Comparison of ENCODE assay signal across 16 cellular contexts in the genomic region with DNA sequence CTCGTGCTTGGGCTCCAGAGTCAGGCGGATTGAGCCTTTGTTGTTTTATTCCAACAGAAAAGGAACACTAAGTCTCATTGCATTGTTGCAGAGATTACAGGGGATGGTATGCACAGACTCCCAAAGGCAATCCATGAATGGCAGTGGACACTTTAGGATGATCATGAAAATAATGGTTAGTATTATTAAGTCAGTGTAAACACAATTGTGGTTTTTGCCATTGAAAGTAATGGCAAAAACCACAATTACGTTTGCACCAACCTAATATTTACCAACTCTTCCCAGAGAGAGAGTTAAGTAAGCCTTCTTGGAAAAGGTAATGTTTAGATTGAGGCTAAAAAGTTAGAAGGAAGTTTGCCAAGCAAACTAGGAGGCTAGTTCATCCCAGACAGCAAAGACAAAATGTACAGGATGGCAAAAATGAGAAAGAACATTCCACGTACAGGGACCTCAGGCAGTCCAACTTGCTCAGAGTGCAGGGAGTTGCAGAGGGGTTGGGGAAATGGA.
DNase-seq lines count a peak whose midpoint lies in the region; ATAC-seq and TF ChIP-seq lines count a peak whose summit lies in the region.
"Had no signal": no experiment of that assay in that cellular context is flagged by ENCODE, and none has a peak within 500 bp of the region (broad histone marks: within the 10 kb centered on the region; RNA-seq: fewer than 3 reads in every experiment).

No MANE protein-coding gene starts in this region.

- peak overlapping the region; percentile 49 for H3K27ac ChIP-seq in mesodermal cell (ENCODE audit: low read depth, low read length, severe bottlenecking)
- H3K27ac ChIP-seq: RWPE1, SJCRH30 had no signal

- DNase-seq in H4 (ENCODE audit: low spot score) (peak; percentile 95), NCI-H69 (lab: John Stamatoyannopoulos, UW) (peak; percentile 36), fibroblast of mammary gland (ENCODE audit: low read depth) (peak; percentile 26)
- DNase-seq: Karpas-422, NCI-H1105 treated with DMSO at 0.1 percent for 48 hours, NCI-H1694 treated with DMSO at 0.1 percent for 48 hours, NCI-H226, NCI-H774, SJCRH30, SW 1271 had no signal

- no peak for TF ChIP-seq CTCF in fibroblast of mammary gland (conservative IDR thresholded peaks at IDR 0.05; ENCODE audit: control insufficient read depth, insufficient read depth, low read depth, low read length)

- no peaks in the 10 kb centered on the region for H3K9me3 ChIP-seq in mesodermal cell (ENCODE audit: control insufficient read depth, low read length)
- H3K9me3 ChIP-seq: SJCRH30 had no signal

- ATAC-seq in GM21825 (IDR thresholded peaks at IDR 0.05; ENCODE audit: unreplicated experiment) (no peak), HG03457 (IDR thresholded peaks at IDR 0.05; ENCODE audit: unreplicated experiment) (no peak), GM21515 (IDR thresholded peaks at IDR 0.05; ENCODE audit: unreplicated experiment) (no peak)
- ATAC-seq: HCT116 had no signal

- H3K4me1 ChIP-seq in mesodermal cell (ENCODE audit: control insufficient read depth, insufficient read depth, low read length, poor library complexity, severe bottlenecking), result peaks cover 8% of the 10 kb centered on the region
- H3K4me1 ChIP-seq: SJCRH30 had no signal

- H3K4me3 ChIP-seq in fibroblast of mammary gland (ENCODE audit: control insufficient read depth, low read depth, low read length) (no peak overlapping the region), mesodermal cell (ENCODE audit: extremely low read depth, insufficient read depth, low read length, poor library complexity, severe bottlenecking) (no peak overlapping the region)
- H3K4me3 ChIP-seq: SJCRH30 had no signal

- no peaks in the 10 kb centered on the region for H3K36me3 ChIP-seq in mesodermal cell (ENCODE audit: control insufficient read depth, insufficient read depth, low read length)
- H3K36me3 ChIP-seq: SJCRH30 had no signal

- WGBS in mesodermal cell (ENCODE audit: insufficient coverage in 2 of 2), 2 experiments, result 96 to 100% methylated on average over 3 of the region's 4 CpGs

Comparison
In these comparisons a context has a peak if more than half of its experiments do, and no peak if none do; other contexts are left out.
1. DNase-seq: peak in every context shown above with its lines; median percentile 95 in H4; 36 in NCI-H69; 26 in fibroblast of mammary gland.